2 cellular contexts compared by ENCODE assay signal in the genomic region with DNA sequence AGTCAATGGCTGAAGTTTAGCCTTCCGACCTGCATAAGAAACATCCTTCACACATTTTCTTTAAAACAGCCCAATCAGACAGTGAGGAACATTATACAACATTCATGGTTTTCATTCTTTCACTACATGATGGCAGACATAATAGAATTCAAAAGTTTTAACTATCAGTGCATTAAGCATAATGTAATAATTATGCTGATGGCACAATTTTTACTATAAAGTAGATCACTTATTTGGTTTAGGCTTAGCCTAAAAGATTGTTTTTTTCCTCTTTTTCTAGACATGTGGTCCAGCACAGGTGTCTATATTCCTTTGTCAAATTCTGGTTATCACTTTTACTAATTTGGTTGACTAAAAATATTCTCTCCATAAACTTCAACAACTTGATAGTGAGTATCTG.
TF ChIP-seq lines count a peak whose summit lies in the region.

No MANE protein-coding gene starts in this region.

TF ChIP-seq in A549, 52 proteins besides CTCF, POLR2A, EP300 and RAD21:
- no peak for TF ChIP-seq REST (IDR thresholded peaks at IDR 0.05)
- TF ChIP-seq MAFK (IDR thresholded peaks at IDR 0.05; ENCODE audit: partially characterized antibody) = peak; percentile 87
TF ChIP-seq in A549: peak in this region for 1.

TF ChIP-seq in K562, 482 proteins besides CTCF, POLR2A, EP300 and RAD21 (continued from another document):
- TF ChIP-seq, protein P1, sequence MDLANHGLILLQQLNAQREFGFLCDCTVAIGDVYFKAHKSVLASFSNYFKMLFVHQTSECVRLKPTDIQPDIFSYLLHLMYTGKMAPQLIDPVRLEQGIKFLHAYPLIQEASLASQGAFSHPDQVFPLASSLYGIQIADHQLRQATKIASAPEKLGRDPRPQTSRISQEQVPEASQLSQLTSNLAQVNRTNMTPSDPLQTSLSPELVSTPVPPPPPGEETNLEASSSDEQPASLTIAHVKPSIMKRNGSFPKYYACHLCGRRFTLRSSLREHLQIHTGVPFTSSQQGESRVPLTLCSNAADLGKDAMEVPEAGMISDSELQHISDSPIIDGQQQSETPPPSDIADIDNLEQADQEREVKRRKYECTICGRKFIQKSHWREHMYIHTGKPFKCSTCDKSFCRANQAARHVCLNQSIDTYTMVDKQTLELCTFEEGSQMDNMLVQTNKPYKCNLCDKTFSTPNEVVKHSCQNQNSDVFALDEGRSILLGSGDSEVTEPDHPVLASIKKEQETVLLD (IDR thresholded peaks at IDR 0.05) = no peak
- 0 out of 2 replicates have a peak, but pooled peaks have one; percentile 10 for TF ChIP-seq MAFF (IDR thresholded peaks at IDR 0.05; ENCODE audit: low read length)
- TF ChIP-seq MAFK (IDR thresholded peaks at IDR 0.05; ENCODE audit: low read length) = peak; percentile 19; the same call in 1 of the 2 replicates
- peak; percentile 76 for TF ChIP-seq ZNF316 (IDR thresholded peaks at IDR 0.05)
- no peak for TF ChIP-seq HIVEP1 (CRISPR knock-in tag; IDR thresholded peaks at IDR 0.05)
- peak; percentile 47 for TF ChIP-seq C11orf30 (IDR thresholded peaks at IDR 0.05; ENCODE audit: low read depth)
- TF ChIP-seq, protein P2, sequence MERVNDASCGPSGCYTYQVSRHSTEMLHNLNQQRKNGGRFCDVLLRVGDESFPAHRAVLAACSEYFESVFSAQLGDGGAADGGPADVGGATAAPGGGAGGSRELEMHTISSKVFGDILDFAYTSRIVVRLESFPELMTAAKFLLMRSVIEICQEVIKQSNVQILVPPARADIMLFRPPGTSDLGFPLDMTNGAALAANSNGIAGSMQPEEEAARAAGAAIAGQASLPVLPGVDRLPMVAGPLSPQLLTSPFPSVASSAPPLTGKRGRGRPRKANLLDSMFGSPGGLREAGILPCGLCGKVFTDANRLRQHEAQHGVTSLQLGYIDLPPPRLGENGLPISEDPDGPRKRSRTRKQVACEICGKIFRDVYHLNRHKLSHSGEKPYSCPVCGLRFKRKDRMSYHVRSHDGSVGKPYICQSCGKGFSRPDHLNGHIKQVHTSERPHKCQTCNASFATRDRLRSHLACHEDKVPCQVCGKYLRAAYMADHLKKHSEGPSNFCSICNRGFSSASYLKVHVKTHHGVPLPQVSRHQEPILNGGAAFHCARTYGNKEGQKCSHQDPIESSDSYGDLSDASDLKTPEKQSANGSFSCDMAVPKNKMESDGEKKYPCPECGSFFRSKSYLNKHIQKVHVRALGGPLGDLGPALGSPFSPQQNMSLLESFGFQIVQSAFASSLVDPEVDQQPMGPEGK (CRISPR knock-in tag; IDR thresholded peaks at IDR 0.05; ENCODE audit: borderline replicate concordance) = no peak
